In the genomic region with DNA sequence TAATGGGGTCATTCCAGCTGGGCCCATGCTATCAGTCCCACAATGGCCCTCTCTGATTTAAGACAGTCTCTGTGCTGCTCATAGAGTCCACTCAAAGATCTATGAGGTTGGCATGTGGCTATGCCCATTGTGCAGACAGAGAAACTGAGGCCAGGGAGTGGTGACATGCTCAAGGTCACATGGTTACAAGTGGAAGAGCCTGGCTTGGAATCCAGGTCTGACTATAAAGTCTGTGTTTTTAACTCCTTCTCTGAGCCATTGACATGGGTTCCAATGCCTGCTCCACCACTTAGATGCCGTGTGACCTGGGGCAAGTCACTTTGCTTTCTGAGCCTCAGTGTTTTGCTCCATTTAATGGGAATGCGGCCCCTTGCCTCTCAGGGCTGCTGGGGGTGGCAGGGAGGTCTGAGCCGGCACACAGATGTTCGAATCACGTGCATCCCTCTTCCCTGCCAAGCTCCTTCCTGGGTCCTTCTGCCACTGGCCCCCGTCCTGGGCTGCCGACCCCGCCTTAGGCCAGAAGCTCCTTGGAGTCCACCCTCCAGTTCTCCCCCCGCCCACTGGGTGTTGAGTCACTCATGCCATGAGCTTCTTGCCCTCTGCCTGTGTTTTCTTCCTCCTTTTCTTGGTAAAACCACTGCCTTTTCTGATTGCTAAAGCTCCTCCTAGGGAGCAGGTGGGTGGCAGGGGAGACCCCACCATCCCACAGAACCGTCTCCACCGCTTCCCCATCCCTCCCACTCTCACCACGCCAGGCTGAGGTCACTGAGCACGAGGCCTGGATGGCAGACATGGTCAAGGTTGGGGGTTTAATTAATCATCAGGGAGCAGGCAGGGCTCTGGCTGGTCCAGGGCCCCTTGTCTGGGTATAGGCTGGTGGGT, we compare ENCODE assay signal across 9 cellular contexts. TPM values are rescaled to one million over a fixed set of nuclear protein-coding genes. Genes with fewer than 3 reads are reported as not detected.
A peak's percentile ranks its signal among the peaks of the same experiment; 100 is the strongest.
DNase-seq lines count a peak whose midpoint lies in the region; ATAC-seq, FAIRE-seq and TF ChIP-seq lines count a peak whose summit lies in the region.
"Had no signal": no experiment of that assay in that cellular context is flagged by ENCODE, and none has a peak within 500 bp of the region (broad histone marks: within the 10 kb centered on the region; RNA-seq: fewer than 3 reads in every experiment).

No MANE protein-coding gene starts in this region.

- TF ChIP-seq RAD21 in HCT116 (IDR thresholded peaks at IDR 0.05; ENCODE audit: low read depth), result no peak

- H3K9ac ChIP-seq in HCT116 (ENCODE audit: low read length) (0 out of 2 replicates have a peak overlapping the region, but pooled peaks have one; percentile 8), adipocyte (ENCODE audit: low read length) (peak overlapping the region; percentile 71), mucosa of stomach (ENCODE audit: low read length) (peak overlapping the region; percentile 15)

- no peak for TF ChIP-seq CTCF in HCT116 (IDR thresholded peaks at IDR 0.05 in 2 of 3, conservative IDR thresholded peaks at IDR 0.05 in 1 of 3; ENCODE audit: borderline replicate concordance in 1 of 3, insufficient read depth in 1 of 3, low read depth in 2 of 3, low read length in 2 of 3)

- H3K4me1 ChIP-seq in HCT116 (ENCODE audit: control insufficient read depth in 1 of 2, insufficient read depth in 2 of 2, low read length in 2 of 2) (peaks cover 12 to 26% of the 10 kb centered on the region in 2 experiments; a peak in 3 of 4 replicates), adipocyte (ENCODE audit: control insufficient read depth, insufficient read depth, low read length) (peaks cover 35% of the 10 kb centered on the region), mucosa of stomach (ENCODE audit: control insufficient read depth, insufficient read depth, low read length) (peaks cover 16% of the 10 kb centered on the region)

- no peak for FAIRE-seq in GM12892 (lab: Jason Lieb, UNC)

- no peaks in the 10 kb centered on the region for H4K20me1 ChIP-seq in HCT116 (ENCODE audit: insufficient read depth)

- no peak for TF ChIP-seq POLR2A in HCT116 (IDR thresholded peaks at IDR 0.05; ENCODE audit: borderline replicate concordance, extremely low read depth, insufficient read depth, insufficient read length)
- no peak for TF ChIP-seq POLR2A in GM12892 (IDR thresholded peaks at IDR 0.05; ENCODE audit: low read depth, low read length)

- no peaks in the 10 kb centered on the region for H3K79me2 ChIP-seq in HCT116 (ENCODE audit: insufficient read depth, low read length)

- POLR2A ChIA-PET in HCT116 (lab: Charles Lee), result no interaction called here

- BruUV-seq in HCT116 (replicated peaks; lab: Mats Ljungman, UMichigan), result no TSS peak

- H3K9me3 ChIP-seq in HCT116 (ENCODE audit: control insufficient read depth in 1 of 2, insufficient read depth in 1 of 2, low read depth in 1 of 2, low read length in 2 of 2) (no peaks in the 10 kb centered on the region; a peak in 1 of 4 replicates), adipocyte (ENCODE audit: control insufficient read depth, low read length) (no peaks in the 10 kb centered on the region), mucosa of stomach (ENCODE audit: control insufficient read depth, low read length) (no peaks in the 10 kb centered on the region)

- no peak overlapping the region for H3K27ac ChIP-seq in HCT116 (ENCODE audit: low read depth, low read length)

- peak overlapping the region; percentile 38 for H3K4me2 ChIP-seq in HCT116 (ENCODE audit: low read length)

- ATAC-seq in HCT116 (no peak), HG03135 (IDR thresholded peaks at IDR 0.05; ENCODE audit: unreplicated experiment) (no peak), GM21529 (IDR thresholded peaks at IDR 0.05; ENCODE audit: unreplicated experiment) (no peak), GM21515 (IDR thresholded peaks at IDR 0.05; ENCODE audit: unreplicated experiment) (no peak)

- CTCF ChIA-PET in HCT116 (lab: Charles Lee), result no interaction called here

- intact Hi-C loops in HCT116 (cut with micrococcal nuclease), result no loop called here

- H3K4me3 ChIP-seq in HCT116 (replicated peaks in 1 of 2; ENCODE audit: low read depth in 1 of 2, low read length in 2 of 2), result no peak overlapping the region
- no peak overlapping the region for H3K4me3 ChIP-seq in adipocyte (ENCODE audit: low read length)
- no peak overlapping the region for H3K4me3 ChIP-seq in mucosa of stomach (ENCODE audit: low read length)

- H3K27me3 ChIP-seq in HCT116 (ENCODE audit: insufficient read depth, low read length) (no peaks in the 10 kb centered on the region), adipocyte (replicated peaks; ENCODE audit: control insufficient read depth, insufficient read depth, low read length) (no peaks in the 10 kb centered on the region), mucosa of stomach (ENCODE audit: control insufficient read depth, insufficient read depth, low read length) (no peaks in the 10 kb centered on the region)

- no peaks in the 10 kb centered on the region for H3K9me2 ChIP-seq in HCT116 (ENCODE audit: insufficient read depth)

- H3K36me3 ChIP-seq in HCT116 (ENCODE audit: control insufficient read depth in 1 of 2, insufficient read depth in 2 of 2, low read length in 2 of 2), result no peaks in the 10 kb centered on the region
- no peaks in the 10 kb centered on the region for H3K36me3 ChIP-seq in adipocyte (ENCODE audit: control insufficient read depth, insufficient read depth, low read length, severe bottlenecking)
- no peaks in the 10 kb centered on the region for H3K36me3 ChIP-seq in mucosa of stomach (ENCODE audit: control insufficient read depth, insufficient read depth, low read length)

- DNase-seq in A172 (ENCODE audit: low spot score) (peak; percentile 70), HCT116 (ENCODE audit: low read depth, low spot score) (no peak), adipocyte (ENCODE audit: low read depth) (peak; percentile 72), GM12892 (ENCODE audit: insufficient read length) (no peak)
- DNase-seq: dermis blood vessel endothelial cell had no signal

- RAD21 ChIA-PET in HCT116 (lab: Charles Lee; ENCODE audit: low non-redundant PET in 1 of 2, low total read pairs in 2 of 2, uncharacterized antibody in 2 of 2, unreplicated experiment in 2 of 2), result no interaction called here

- no peak overlapping the region for H2AFZ ChIP-seq in HCT116 (ENCODE audit: low read depth, low read length, poor library complexity, severe bottlenecking)

TF ChIP-seq in HCT116, 20 proteins besides CTCF, POLR2A, EP300 and RAD21:
- TF ChIP-seq EZH2phosphoT487 (IDR thresholded peaks at IDR 0.05; ENCODE audit: borderline replicate concordance), result no peak
- no peak for TF ChIP-seq JUND (IDR thresholded peaks at IDR 0.05)
- no peak for TF ChIP-seq POLR2AphosphoS5 (IDR thresholded peaks at IDR 0.05; ENCODE audit: low read depth, low read length)
- TF ChIP-seq ZNF274 (IDR thresholded peaks at IDR 0.05; ENCODE audit: low read depth, low read length), result no peak
- no peak for TF ChIP-seq ELF1 (IDR thresholded peaks at IDR 0.05; ENCODE audit: borderline replicate concordance, low read depth)
- no peak for TF ChIP-seq YY1 (IDR thresholded peaks at IDR 0.05; ENCODE audit: extremely low read depth, insufficient replicate concordance, low read depth, low read length)
- no peak for TF ChIP-seq ZBTB33 (IDR thresholded peaks at IDR 0.05; ENCODE audit: extremely low read depth, insufficient replicate concordance, low read length)
- TF ChIP-seq SP1 (IDR thresholded peaks at IDR 0.05; ENCODE audit: low read depth), result no peak
- TF ChIP-seq REST (IDR thresholded peaks at IDR 0.05; ENCODE audit: low read depth), result no peak
- no peak for TF ChIP-seq CBX3 (IDR thresholded peaks at IDR 0.05; ENCODE audit: low read depth)
- no peak for TF ChIP-seq CEBPB (IDR thresholded peaks at IDR 0.05; ENCODE audit: low read depth)
- TF ChIP-seq ZFX (IDR thresholded peaks at IDR 0.05), result no peak

RNA-seq across cellular contexts. Expression of gene CEBPB, which starts 35.7 kb away (rescaled TPM):
- 26.8 and 31.5 TPM in 2 replicates for total RNA-seq in A172 (2014; rRNA removed; shearing (Covaris generic))
- 113 TPM for total RNA-seq in HCT116 (2021; ENCODE audit: unreplicated experiment)
- 49.1 and 50.9 TPM in 2 replicates for polyA plus RNA-seq in HCT116 (2012)
- 0.47 TPM for polyA plus RNA-seq in GM12892 (2012; ENCODE audit: missing spikeins)

Comparison
In these comparisons a context has a peak if more than half of its experiments do, and no peak if none do; other contexts are left out.
1. DNase-seq: peak in A172 (single experiment) and adipocyte (single experiment); none in HCT116 (single experiment) and GM12892 (single experiment).
2. H3K9ac ChIP-seq: peak in every context shown above with its lines; median percentile 71 in adipocyte; 15 in mucosa of stomach; 8 in HCT116.